In genomic region chr4:82885410-82885809, GRCh38 we compare ENCODE assay signal across 17 cellular contexts. TPM values are rescaled to one million over a fixed set of nuclear protein-coding genes. Genes with fewer than 3 reads are reported as not detected.
DNase-seq lines count a peak whose midpoint lies in the region; ATAC-seq, FAIRE-seq and TF ChIP-seq lines count a peak whose summit lies in the region.
"Had no signal": no experiment of that assay in that cellular context is flagged by ENCODE, and none has a peak within 500 bp of the region (broad histone marks: within the 10 kb centered on the region; RNA-seq: fewer than 3 reads in every experiment).

No MANE protein-coding gene starts in this region.

- H3K9ac ChIP-seq in GM23248: peak overlapping the region; percentile 67; the same call in 1 of the 2 replicates

- DNase-seq in GM23248 (peak; percentile 41), T-helper 17 cell (no peak), fibroblast of mammary gland (ENCODE audit: low read depth) (peak; percentile 58), pancreas (no peak), NCI-H2081 (lab: John Stamatoyannopoulos, UW) (no peak), NCI-H1048 (lab: John Stamatoyannopoulos, UW) (no peak), head of caudate nucleus (no peak), tibial nerve (ENCODE audit: low spot score in 2 of 2) (no peak)
- DNase-seq: activated CD4-positive, alpha-beta T cell treated with anti-CD3 and anti-CD28 coated beads, Interleukin-2, amount 10 ng/mL, durations not matched to agents 24 days and 14 days; activated CD8-positive, alpha-beta memory T cell treated with anti-CD3 and anti-CD28 coated beads, Interleukin-2, amount 50 U/mL, for 48 hours; hippocampal formation; NCI-H1092 treated with DMSO at 0.1 percent for 48 hours; NCI-H69; occipital lobe; PC-9 had no signal

- H3K36me3 ChIP-seq in GM23248 (ENCODE audit: low read depth) (peaks cover 11% of the 10 kb centered on the region; the same call in 1 of the 2 replicates), pancreas (peaks cover 0 to 7% (median under 1%) of the 10 kb centered on the region in 3 donors), tibial nerve (peaks cover 0 to 13% (median 0%) of the 10 kb centered on the region in 3 donors)

- H3F3A ChIP-seq in GM23248 (ENCODE audit: insufficient read depth): peaks cover 54% of the 10 kb centered on the region

- H3K4me2 ChIP-seq in GM23248 (ENCODE audit: unreplicated experiment): peak overlapping the region; percentile 87
- H3K4me2 ChIP-seq: PC-9 had no signal

- H3K4me1 Mint-ChIP-seq in T-helper 17 cell: peaks cover 31% of the 10 kb centered on the region

- peaks cover 43% of the 10 kb centered on the region for H4K20me1 ChIP-seq in GM23248 (ENCODE audit: insufficient read depth)

- H2AFZ ChIP-seq in GM23248: no peak overlapping the region
- H2AFZ ChIP-seq: PC-9 had no signal

- FAIRE-seq in pancreas (lab: Jason Lieb, UNC): no peak

- TF ChIP-seq CTCF in fibroblast of mammary gland (conservative IDR thresholded peaks at IDR 0.05; ENCODE audit: control insufficient read depth, insufficient read depth, low read depth, low read length) (no peak), pancreas (IDR thresholded peaks at IDR 0.05) (no peak), tibial nerve (IDR thresholded peaks at IDR 0.05) (no peak)

- H3K4me3 ChIP-seq in GM23248 (peak overlapping the region; percentile 62), fibroblast of mammary gland (ENCODE audit: control insufficient read depth, low read depth, low read length) (no peak overlapping the region), pancreas (peak overlapping the region in 1 of 4 donors; percentile 1), tibial nerve (no peak overlapping the region)
- H3K4me3 ChIP-seq: PC-9 had no signal

- no peaks in the 10 kb centered on the region for H3K9me2 ChIP-seq in GM23248 (ENCODE audit: insufficient read depth)

- H3K9me3 ChIP-seq in GM23248 (ENCODE audit: low read depth): no peaks in the 10 kb centered on the region
- no peaks in the 10 kb centered on the region for H3K9me3 ChIP-seq in T-helper 17 cell (ENCODE audit: control insufficient read depth, low read length, poor library complexity, severe bottlenecking)
- no peaks in the 10 kb centered on the region for H3K9me3 ChIP-seq in pancreas
- no peaks in the 10 kb centered on the region for H3K9me3 ChIP-seq in tibial nerve
- H3K9me3 ChIP-seq: thoracic aorta had no signal

- peak overlapping the region; percentile 72 for H3K27ac Mint-ChIP-seq in T-helper 17 cell
- H3K27ac Mint-ChIP-seq: activated CD4-positive, alpha-beta T cell treated with anti-CD3 and anti-CD28 coated beads, Interleukin-2, amount 10 ng/mL, durations not matched to agents 24 days and 14 days; B cell had no signal

- H3K27me3 Mint-ChIP-seq in T-helper 17 cell: no peaks in the 10 kb centered on the region
- H3K27me3 Mint-ChIP-seq: activated CD4-positive, alpha-beta T cell treated with anti-CD3 and anti-CD28 coated beads, Interleukin-2, amount 10 ng/mL, durations not matched to agents 24 days and 14 days; B cell had no signal

- H3K4me1 ChIP-seq in GM23248 (ENCODE audit: insufficient read depth) (peaks cover 29% of the 10 kb centered on the region), pancreas (peaks cover 9 to 54% (median 43%) of the 10 kb centered on the region in 3 donors), tibial nerve (peaks cover 0 to 52% (median 24%) of the 10 kb centered on the region in 4 donors)

- peaks cover 3% of the 10 kb centered on the region for H3K36me3 Mint-ChIP-seq in T-helper 17 cell (ENCODE audit: low read depth)

- TF ChIP-seq POLR2A in tibial nerve (IDR thresholded peaks at IDR 0.05): no peak

- no peak for TF ChIP-seq EP300 in tibial nerve (IDR thresholded peaks at IDR 0.05)

- H3K27me3 ChIP-seq in GM23248 (replicated peaks; ENCODE audit: insufficient read depth): no peaks in the 10 kb centered on the region
- H3K27me3 ChIP-seq in pancreas: no peaks in the 10 kb centered on the region
- H3K27me3 ChIP-seq in tibial nerve: no peaks in the 10 kb centered on the region

- intact Hi-C loops in pancreas (cut with DNase I): loop anchor here in 1 of 3 donors (10.0 kb wide), 1 partner anchor 51 kb away; no protein-coding TSS in a partner anchor
- intact Hi-C loops in head of caudate nucleus (cut with DNase I): no loop called here

- H3K27ac ChIP-seq in GM23248 (peak overlapping the region; percentile 14), pancreas (peak overlapping the region in 2 of 4 donors; percentile 58 to 100), tibial nerve (no peak overlapping the region)
- H3K27ac ChIP-seq: PC-9 had no signal

- in situ Hi-C loops in GM23248 (cut with MboI): no loop called here

- no peak overlapping the region for H3K4me3 Mint-ChIP-seq in T-helper 17 cell
- H3K4me3 Mint-ChIP-seq: activated CD4-positive, alpha-beta T cell treated with anti-CD3 and anti-CD28 coated beads, Interleukin-2, amount 10 ng/mL, durations not matched to agents 24 days and 14 days; B cell had no signal

- ATAC-seq in T-helper 17 cell (no peak), pancreas (peak in 3 of 4 donors; percentile 22 to 52 (median 39))

- peaks cover 100% of the 10 kb centered on the region for H3K79me2 ChIP-seq in GM23248 (ENCODE audit: insufficient read depth)

RNA-seq across cellular contexts. Expression of gene SEC31A, which starts 5.5 kb away (rescaled TPM):
- 308 and 357 TPM in 2 replicates for total RNA-seq in GM23248 (2014; rRNA removed; shearing (Covaris generic))
- polyA plus RNA-seq in GM23248 (2016; fragmentation: Nextera tagmentation; extraction: Ambion mirVana): 314 and 315 TPM in 2 replicates
- total RNA-seq in T-helper 17 cell: 100 to 1,000 TPM; 141 to 160 TPM
- 100 to 1,000 TPM; 149 to 205 (median 173) TPM for total RNA-seq in pancreas
- polyA plus RNA-seq in pancreas: 100 to 1,000 TPM; 123 to 135 TPM
- 100 to 1,000 TPM; 171 to 190 (median 176) TPM for total RNA-seq in tibial nerve

RNA-seq across cellular contexts. Expression of gene THAP9, which starts 15.1 kb away (rescaled TPM):
- total RNA-seq in GM23248 (2014; rRNA removed; shearing (Covaris generic)): 1.6 and 3.9 TPM in 2 replicates
- 1.3 and 2.0 TPM in 2 replicates for polyA plus RNA-seq in GM23248 (2016; fragmentation: Nextera tagmentation; extraction: Ambion mirVana)
- 1 to 10 TPM; 3.5 to 4.9 TPM for total RNA-seq in T-helper 17 cell
- total RNA-seq in pancreas: 1 to 10 TPM; 1.8 to 3.5 (median 2.7) TPM
- polyA plus RNA-seq in pancreas: 1 to 10 TPM; 1.7 to 2.7 TPM
- total RNA-seq in tibial nerve: 1 to 10 TPM; 2.2 to 8.4 (median 5.5) TPM

Comparison
In these comparisons a context has a peak if more than half of its experiments do, and no peak if none do; other contexts are left out.
1. DNase-seq: peak in GM23248 (single experiment) and fibroblast of mammary gland (single experiment); none in T-helper 17 cell (0 of 3), pancreas (0 of 6), NCI-H2081 (0 of 2), NCI-H1048 (single experiment), head of caudate nucleus (0 of 42) and tibial nerve (0 of 2).